ENCODE assay signal across 1 cellular context in the genomic region with DNA sequence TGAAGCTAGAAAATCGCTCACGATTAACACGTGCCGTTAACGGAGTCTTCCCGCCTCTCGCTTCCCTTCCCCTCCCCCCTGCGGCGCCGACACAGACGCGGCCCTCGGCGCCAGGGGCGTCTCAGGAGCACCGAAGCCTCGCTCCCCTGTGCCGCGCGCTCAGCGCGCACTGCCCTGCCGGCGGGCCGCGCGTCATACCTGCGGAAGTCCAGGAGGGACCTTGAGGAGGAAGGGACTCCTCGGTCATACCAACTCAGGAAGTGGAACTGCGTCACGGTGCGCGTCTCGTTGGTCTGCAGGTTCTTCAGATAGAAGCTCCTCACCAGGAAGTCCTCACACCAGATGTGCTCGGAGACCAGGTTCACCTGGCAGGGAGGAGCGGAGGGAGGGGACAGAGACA.
TF ChIP-seq lines count a peak whose summit lies in the region.

No MANE protein-coding gene starts in this region.

TF ChIP-seq in HepG2, 621 proteins besides CTCF, POLR2A, EP300 and RAD21 (continued from another document):
- TF ChIP-seq, protein P1, sequence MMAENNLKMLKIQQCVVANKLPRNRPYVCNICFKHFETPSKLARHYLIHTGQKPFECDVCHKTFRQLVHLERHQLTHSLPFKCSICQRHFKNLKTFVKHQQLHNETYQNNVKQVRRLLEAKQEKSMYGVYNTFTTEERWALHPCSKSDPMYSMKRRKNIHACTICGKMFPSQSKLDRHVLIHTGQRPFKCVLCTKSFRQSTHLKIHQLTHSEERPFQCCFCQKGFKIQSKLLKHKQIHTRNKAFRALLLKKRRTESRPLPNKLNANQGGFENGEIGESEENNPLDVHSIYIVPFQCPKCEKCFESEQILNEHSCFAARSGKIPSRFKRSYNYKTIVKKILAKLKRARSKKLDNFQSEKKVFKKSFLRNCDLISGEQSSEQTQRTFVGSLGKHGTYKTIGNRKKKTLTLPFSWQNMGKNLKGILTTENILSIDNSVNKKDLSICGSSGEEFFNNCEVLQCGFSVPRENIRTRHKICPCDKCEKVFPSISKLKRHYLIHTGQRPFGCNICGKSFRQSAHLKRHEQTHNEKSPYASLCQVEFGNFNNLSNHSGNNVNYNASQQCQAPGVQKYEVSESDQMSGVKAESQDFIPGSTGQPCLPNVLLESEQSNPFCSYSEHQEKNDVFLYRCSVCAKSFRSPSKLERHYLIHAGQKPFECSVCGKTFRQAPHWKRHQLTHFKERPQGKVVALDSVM (CRISPR knock-in tag; IDR thresholded peaks at IDR 0.05) = no peak
- no peak for TF ChIP-seq KDM4B (CRISPR knock-in tag; IDR thresholded peaks at IDR 0.05)
- no peak for TF ChIP-seq DPF2 (CRISPR knock-in tag; IDR thresholded peaks at IDR 0.05; ENCODE audit: borderline replicate concordance, low read depth)
- TF ChIP-seq ZNF446 (CRISPR knock-in tag; IDR thresholded peaks at IDR 0.05) = no peak
- no peak for TF ChIP-seq ARID2 (CRISPR knock-in tag; IDR thresholded peaks at IDR 0.05; ENCODE audit: borderline replicate concordance)
- TF ChIP-seq SP2 (CRISPR knock-in tag; IDR thresholded peaks at IDR 0.05) = no peak
- no peak for TF ChIP-seq ATM (IDR thresholded peaks at IDR 0.05; ENCODE audit: borderline replicate concordance)
- TF ChIP-seq, protein P2, sequence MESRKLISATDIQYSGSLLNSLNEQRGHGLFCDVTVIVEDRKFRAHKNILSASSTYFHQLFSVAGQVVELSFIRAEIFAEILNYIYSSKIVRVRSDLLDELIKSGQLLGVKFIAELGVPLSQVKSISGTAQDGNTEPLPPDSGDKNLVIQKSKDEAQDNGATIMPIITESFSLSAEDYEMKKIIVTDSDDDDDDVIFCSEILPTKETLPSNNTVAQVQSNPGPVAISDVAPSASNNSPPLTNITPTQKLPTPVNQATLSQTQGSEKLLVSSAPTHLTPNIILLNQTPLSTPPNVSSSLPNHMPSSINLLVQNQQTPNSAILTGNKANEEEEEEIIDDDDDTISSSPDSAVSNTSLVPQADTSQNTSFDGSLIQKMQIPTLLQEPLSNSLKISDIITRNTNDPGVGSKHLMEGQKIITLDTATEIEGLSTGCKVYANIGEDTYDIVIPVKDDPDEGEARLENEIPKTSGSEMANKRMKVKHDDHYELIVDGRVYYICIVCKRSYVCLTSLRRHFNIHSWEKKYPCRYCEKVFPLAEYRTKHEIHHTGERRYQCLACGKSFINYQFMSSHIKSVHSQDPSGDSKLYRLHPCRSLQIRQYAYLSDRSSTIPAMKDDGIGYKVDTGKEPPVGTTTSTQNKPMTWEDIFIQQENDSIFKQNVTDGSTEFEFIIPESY (CRISPR knock-in tag; IDR thresholded peaks at IDR 0.05) = no peak
